In genomic region chr1:1435911-1436633, GRCh38 we compare ENCODE assay signal across 8 cellular contexts. TPM values are rescaled to one million over a fixed set of nuclear protein-coding genes. Genes with fewer than 3 reads are reported as not detected.
DNase-seq lines count a peak whose midpoint lies in the region; ATAC-seq and TF ChIP-seq lines count a peak whose summit lies in the region.

No MANE protein-coding gene starts in this region.

- H3K27ac Mint-ChIP-seq in dendritic cell treated with granulocyte-macrophage colony-stimulating factor and Interleukin-4, amounts not matched to agents 40 ng/mL and 50 ng/mL, for 4 days, result no peak overlapping the region

- H3K9me3 ChIP-seq in cardiac muscle cell (ENCODE audit: low read depth), result no peaks in the 10 kb centered on the region
- H3K9me3 ChIP-seq in mucosa of descending colon, result no peaks in the 10 kb centered on the region
- H3K9me3 ChIP-seq in uterus, result no peaks in the 10 kb centered on the region

- ATAC-seq in Right ventricle myocardium inferior (no peak), mucosa of descending colon (no peak), GM19452 (IDR thresholded peaks at IDR 0.05; ENCODE audit: unreplicated experiment) (no peak)

- intact Hi-C loops in Right ventricle myocardium inferior (cut with DNase I) (no loop called here), mucosa of descending colon (cut with DNase I, micrococcal nuclease) (no loop called here), uterus (cut with DNase I; ENCODE audit: low total_unique reads) (no loop called here)
- intact Hi-C loops in dendritic cell treated with granulocyte-macrophage colony-stimulating factor and Interleukin-4, amounts not matched to agents 40 ng/mL and 50 ng/mL, for 4 days (cut with micrococcal nuclease), result no loop called here

- DNase-seq in cardiac muscle cell (ENCODE audit: low read depth in 1 of 2, low spot score in 1 of 2), result no peak
- DNase-seq in Right ventricle myocardium inferior (ENCODE audit: missing footprints), result no peak
- DNase-seq in mucosa of descending colon, result peak; percentile 12 to 49 (median 47)
- DNase-seq in uterus, result peak in 1 of 2 donors; percentile 22
- no peak for DNase-seq in mucosa of gallbladder (ENCODE audit: low spot score)
- DNase-seq in COLO829 (ENCODE audit: low spot score), result no peak

- peak overlapping the region; percentile 51 for H3K4me3 Mint-ChIP-seq in dendritic cell treated with granulocyte-macrophage colony-stimulating factor and Interleukin-4, amounts not matched to agents 40 ng/mL and 50 ng/mL, for 4 days

- H3K27ac ChIP-seq in cardiac muscle cell (no peak overlapping the region), uterus (peak overlapping the region; percentile 22 to 95)

- TF ChIP-seq POLR2A in uterus (IDR thresholded peaks at IDR 0.05), result no peak

- peaks cover 32% of the 10 kb centered on the region for H3K4me1 Mint-ChIP-seq in dendritic cell treated with granulocyte-macrophage colony-stimulating factor and Interleukin-4, amounts not matched to agents 40 ng/mL and 50 ng/mL, for 4 days (ENCODE audit: low read depth)

- H3K4me1 ChIP-seq in cardiac muscle cell (ENCODE audit: low read depth) (peaks cover 47% of the 10 kb centered on the region), mucosa of descending colon (ENCODE audit: low read depth) (peaks cover 63% of the 10 kb centered on the region), uterus (peaks cover 1 to 52% of the 10 kb centered on the region in 2 donors)

- H3K4me3 ChIP-seq in cardiac muscle cell, result peak overlapping the region; percentile 46
- H3K4me3 ChIP-seq in mucosa of descending colon, result peak overlapping the region; percentile 17
- H3K4me3 ChIP-seq in uterus, result peak overlapping the region; percentile 34 to 44

- H3K9me3 Mint-ChIP-seq in dendritic cell treated with granulocyte-macrophage colony-stimulating factor and Interleukin-4, amounts not matched to agents 40 ng/mL and 50 ng/mL, for 4 days, result no peaks in the 10 kb centered on the region

- H3K27me3 Mint-ChIP-seq in dendritic cell treated with granulocyte-macrophage colony-stimulating factor and Interleukin-4, amounts not matched to agents 40 ng/mL and 50 ng/mL, for 4 days, result peaks cover 86% of the 10 kb centered on the region

- no peaks in the 10 kb centered on the region for H3K36me3 ChIP-seq in cardiac muscle cell
- H3K36me3 ChIP-seq in mucosa of descending colon (ENCODE audit: low read depth), result no peaks in the 10 kb centered on the region
- H3K36me3 ChIP-seq in uterus, result no peaks in the 10 kb centered on the region

- H3K27me3 ChIP-seq in cardiac muscle cell (peaks cover 2% of the 10 kb centered on the region), uterus (no peaks in the 10 kb centered on the region)

- H3K36me3 Mint-ChIP-seq in dendritic cell treated with granulocyte-macrophage colony-stimulating factor and Interleukin-4, amounts not matched to agents 40 ng/mL and 50 ng/mL, for 4 days (ENCODE audit: low read depth), result no peaks in the 10 kb centered on the region

- TF ChIP-seq CTCF in cardiac muscle cell (IDR thresholded peaks at IDR 0.05; ENCODE audit: low read depth, low read length) (no peak), mucosa of descending colon (IDR thresholded peaks at IDR 0.05) (no peak), uterus (IDR thresholded peaks at IDR 0.05) (no peak)

RNA-seq across cellular contexts. Expression of gene VWA1, which starts 0.6 kb away (rescaled TPM):
- total RNA-seq in cardiac muscle cell, result 31.5 and 40.4 TPM in 2 replicates
- polyA plus RNA-seq in cardiac muscle cell, result 31.5 and 48.1 TPM in 2 replicates
- 20.5 TPM for total RNA-seq in Right ventricle myocardium inferior
- 10 to 100 TPM; 38.5 to 89.4 (median 74.3) TPM for total RNA-seq in mucosa of descending colon
- 10 to 100 TPM; 15.6 to 67.1 (median 47.1) TPM for total RNA-seq in uterus
- total RNA-seq in mucosa of gallbladder, result 122 TPM

RNA-seq across cellular contexts. Expression of gene ATAD3C, which starts 13.4 kb away (rescaled TPM):
- total RNA-seq in cardiac muscle cell (0.21 and 0.28 TPM in 2 replicates), Right ventricle myocardium inferior (1.8 TPM), mucosa of descending colon (1 to 10 TPM in 1 of 3 donors, under 1 TPM in 2; 0.35 to 1.4 (median 0.55) TPM), uterus (1 to 10 TPM in 2 of 4 donors, under 1 TPM in 1, not detected in 1; 0.77 to 3.8 (median 1.7) TPM), mucosa of gallbladder (7.0 TPM)
- polyA plus RNA-seq in cardiac muscle cell, result 0.49 and 0.53 TPM in 2 replicates

RNA-seq across cellular contexts. Expression of gene ANKRD65, which starts 15.0 kb away (rescaled TPM):
- total RNA-seq in cardiac muscle cell (0.49 and 0.60 TPM in 2 replicates), Right ventricle myocardium inferior (3.0 TPM), mucosa of descending colon (10 to 100 TPM in 1 of 3 donors, 1 to 10 TPM in 1, under 1 TPM in 1; 0.81 to 11.3 (median 1.9) TPM), uterus (10 to 100 TPM in 2 of 4 donors, 1 to 10 TPM in 2; 1.3 to 20.0 (median 6.7) TPM), mucosa of gallbladder (10.1 TPM)
- 0.32 and 2.0 TPM in 2 replicates for polyA plus RNA-seq in cardiac muscle cell

RNA-seq across cellular contexts. Expression of gene MRPL20, which starts 29.0 kb away (rescaled TPM):
- total RNA-seq in cardiac muscle cell (97.6 and 168 TPM in 2 replicates), Right ventricle myocardium inferior (140 TPM), mucosa of descending colon (100 to 1,000 TPM in 2 of 3 donors, 10 to 100 TPM in 1; 75.7 to 106 (median 105) TPM), uterus (100 to 1,000 TPM in 1 of 4 donors, 10 to 100 TPM in 3; 34.3 to 114 (median 65.1) TPM), mucosa of gallbladder (99.2 TPM)
- 204 and 255 TPM in 2 replicates for polyA plus RNA-seq in cardiac muscle cell

RNA-seq across cellular contexts. Expression of gene ATAD3B, which starts 35.5 kb away (rescaled TPM):
- total RNA-seq in cardiac muscle cell (28.1 and 37.4 TPM in 2 replicates), Right ventricle myocardium inferior (9.0 TPM), mucosa of descending colon (10 to 100 TPM; 22.8 to 30.9 (median 25.4) TPM), uterus (10 to 100 TPM in 3 of 4 donors, 1 to 10 TPM in 1; 2.1 to 20.5 (median 17.8) TPM), mucosa of gallbladder (20.3 TPM)
- 25.8 and 30.2 TPM in 2 replicates for polyA plus RNA-seq in cardiac muscle cell

Comparison
In these comparisons a context has a peak if more than half of its experiments do, and no peak if none do; other contexts are left out.
1. DNase-seq: peak in mucosa of descending colon (3 of 3); none in cardiac muscle cell (0 of 2), Right ventricle myocardium inferior (single experiment), mucosa of gallbladder (single experiment) and COLO829 (single experiment).
2. Peak in every context shown above with its lines, with median percentiles within 50 percentile points of each other: H3K4me3 ChIP-seq.